ENCODE assay signal across 18 cellular contexts in the genomic region with DNA sequence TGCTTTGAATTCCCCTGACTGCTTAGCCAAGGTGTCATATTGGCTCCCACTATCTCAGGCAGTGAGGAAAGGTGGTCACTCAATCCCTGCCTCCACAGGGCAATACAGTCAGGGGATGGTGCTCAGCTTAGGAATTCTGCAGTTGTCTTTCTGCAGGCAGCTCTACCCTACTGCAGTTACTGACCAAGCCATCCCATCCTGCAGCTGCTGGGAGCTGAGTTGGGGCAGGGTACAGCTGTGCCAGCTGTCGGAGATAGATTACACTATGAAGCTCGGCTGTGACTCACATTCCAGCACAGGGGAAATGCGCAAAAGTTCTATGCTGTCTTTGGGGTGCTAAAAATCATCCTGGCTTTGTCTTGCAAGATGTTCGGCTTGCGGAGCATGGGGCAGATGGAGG. TPM values are rescaled to one million over a fixed set of nuclear protein-coding genes. Genes with fewer than 3 reads are reported as not detected.
DNase-seq lines count a peak whose midpoint lies in the region; ATAC-seq, FAIRE-seq and TF ChIP-seq lines count a peak whose summit lies in the region.
"Had no signal": no experiment of that assay in that cellular context is flagged by ENCODE, and none has a peak within 500 bp of the region (broad histone marks: within the 10 kb centered on the region; RNA-seq: fewer than 3 reads in every experiment).

No MANE protein-coding gene starts in this region.

- H3K4me1 ChIP-seq in endothelial cell of umbilical vein (ENCODE audit: control insufficient read depth, extremely low read depth, insufficient read depth, low read length): no peaks in the 10 kb centered on the region
- H3K4me1 ChIP-seq in gastrocnemius medialis: peaks cover 3 to 11% of the 10 kb centered on the region in 2 donors

- no peak for FAIRE-seq in endothelial cell of umbilical vein (lab: Jason Lieb, UNC)

- H3K4me3 Mint-ChIP-seq in neural crest cell: peak overlapping the region; percentile 25
- H3K4me3 Mint-ChIP-seq: CD4-positive, alpha-beta T cell had no signal

- ATAC-seq in Right ventricle myocardium inferior (no peak), gastrocnemius medialis (no peak)
- ATAC-seq: HCT116, PC-3 had no signal

- H3K4me2 ChIP-seq in endothelial cell of umbilical vein (ENCODE audit: insufficient read depth, low read length): no peak overlapping the region

- H3K4me1 Mint-ChIP-seq in neural crest cell: peaks cover 6% of the 10 kb centered on the region

- H4K20me1 ChIP-seq in endothelial cell of umbilical vein (replicated peaks; ENCODE audit: control insufficient read depth, extremely low read depth, insufficient read depth, low read length): no peaks in the 10 kb centered on the region

- H3K27ac ChIP-seq in endothelial cell of umbilical vein (ENCODE audit: insufficient read depth, low read depth, low read length): no peak overlapping the region
- H3K27ac ChIP-seq in gastrocnemius medialis: no peak overlapping the region
- H3K27ac ChIP-seq: 22Rv1 had no signal

- H3K9me3 ChIP-seq in endothelial cell of umbilical vein (replicated peaks; ENCODE audit: control insufficient read depth, insufficient read depth, low read length): no peaks in the 10 kb centered on the region
- no peaks in the 10 kb centered on the region for H3K9me3 ChIP-seq in gastrocnemius medialis
- H3K9me3 ChIP-seq: Caco-2 had no signal

- dilution Hi-C loops in endothelial cell of umbilical vein (cut with MboI; ENCODE audit: extremely low pct_ligation_motif_present, low sequenced_read_pairs): no loop called here

- TF ChIP-seq POLR2A in endothelial cell of umbilical vein (IDR thresholded peaks at IDR 0.05; ENCODE audit: low read depth, low read length) (no peak), gastrocnemius medialis (IDR thresholded peaks at IDR 0.05) (no peak)

- BruUV-seq in endothelial cell of umbilical vein (replicated peaks; lab: Mats Ljungman, UMichigan): no TSS peak

- no peak for TF ChIP-seq CTCF in endothelial cell of umbilical vein (IDR thresholded peaks at IDR 0.05; ENCODE audit: extremely low read depth in 1 of 2, insufficient read depth in 1 of 2, low read depth in 1 of 2, low read length in 2 of 2)
- TF ChIP-seq CTCF in neural crest cell (conservative IDR thresholded peaks at IDR 0.05): no peak
- TF ChIP-seq CTCF in gastrocnemius medialis (IDR thresholded peaks at IDR 0.05 in 4 of 5, conservative IDR thresholded peaks at IDR 0.05 in 1 of 5): no peak

- no peaks in the 10 kb centered on the region for H3K79me2 ChIP-seq in endothelial cell of umbilical vein (ENCODE audit: control insufficient read depth, insufficient read depth, low read length)

- POLR2A ChIA-PET in endothelial cell of umbilical vein (lab: Charles Lee): no interaction called here

- H2AFZ ChIP-seq in endothelial cell of umbilical vein (ENCODE audit: low read depth, low read length): no peak overlapping the region

- in situ Hi-C loops in gastrocnemius medialis (cut with MboI; ENCODE audit: low sequenced_read_pairs in 4 of 4): loop anchor here in 3 of 4 donors (5.0 to 10.0 kb wide), 2 partner anchors 56 to 59 kb away; no protein-coding TSS in a partner anchor

- H3K9me3 Mint-ChIP-seq in neural crest cell: peaks cover 3% of the 10 kb centered on the region
- H3K9me3 Mint-ChIP-seq: CD4-positive, alpha-beta T cell had no signal

- H3K4me3 ChIP-seq in endothelial cell of umbilical vein (replicated peaks in 1 of 3; ENCODE audit: insufficient read depth in 1 of 3, low read depth in 1 of 3, low read length in 3 of 3) (no peak overlapping the region), gastrocnemius medialis (no peak overlapping the region)

- H3K9me1 ChIP-seq in endothelial cell of umbilical vein (replicated peaks; ENCODE audit: control insufficient read depth, extremely low read depth, insufficient read depth, low read length): no peaks in the 10 kb centered on the region

- H3K27ac Mint-ChIP-seq in neural crest cell (ENCODE audit: unreplicated experiment): no peak overlapping the region
- H3K27ac Mint-ChIP-seq: CD4-positive, alpha-beta T cell had no signal

- H3K27me3 Mint-ChIP-seq in neural crest cell (ENCODE audit: low read depth): peaks cover 56% of the 10 kb centered on the region

- CTCF ChIA-PET in endothelial cell of umbilical vein (lab: Charles Lee): interaction anchor here (2.0 to 2.3 kb wide), 2 partner anchors 38 to 58 kb away, joined by 6 to 16 read pairs; no protein-coding TSS in a partner anchor

- H3K36me3 ChIP-seq in endothelial cell of umbilical vein (ENCODE audit: control insufficient read depth in 2 of 2, extremely low read depth in 1 of 2, insufficient read depth in 2 of 2, low read length in 2 of 2): no peaks in the 10 kb centered on the region
- no peaks in the 10 kb centered on the region for H3K36me3 ChIP-seq in gastrocnemius medialis

- H3K36me3 Mint-ChIP-seq in neural crest cell (ENCODE audit: low read depth): no peaks in the 10 kb centered on the region

- peak; percentile 13 for DNase-seq in Right ventricle myocardium inferior (ENCODE audit: missing footprints)
- DNase-seq in cardiac septum (ENCODE audit: low spot score): no peak
- no peak for DNase-seq in endothelial cell of umbilical vein (ENCODE audit: low read depth, low spot score)
- DNase-seq in neural crest cell (ENCODE audit: low read depth, low spot score): no peak
- DNase-seq in effector CD8-positive, alpha-beta T cell (lab: John Stamatoyannopoulos, UW): no peak
- no peak for DNase-seq in NK-92 (lab: John Stamatoyannopoulos, UW; ENCODE audit: unreplicated experiment)
- no peak for DNase-seq in gastrocnemius medialis
- DNase-seq in DMS153 treated with DMSO at 0.1 percent for 48 hours (lab: John Stamatoyannopoulos, UW; ENCODE audit: unreplicated experiment): no peak
- DNase-seq: Caco-2; CD4-positive, alpha-beta T cell; GDM1; NCI-H187; NCI-H226; NCI-H524; PC-3; RPMI8226 had no signal

- H3K27me3 ChIP-seq in endothelial cell of umbilical vein (ENCODE audit: control insufficient read depth in 2 of 2, insufficient read depth in 2 of 2, low read length in 2 of 2) (peaks cover 18 to 32% of the 10 kb centered on the region in 2 experiments), gastrocnemius medialis (no peaks in the 10 kb centered on the region)

- H3K9ac ChIP-seq in endothelial cell of umbilical vein (replicated peaks; ENCODE audit: extremely low read depth, insufficient read depth, low read length): no peak overlapping the region

- intact Hi-C loops in Right ventricle myocardium inferior (cut with DNase I) (no loop called here), cardiac septum (cut with DNase I) (no loop called here), endothelial cell of umbilical vein (cut with micrococcal nuclease) (no loop called here), gastrocnemius medialis (cut with DNase I; ENCODE audit: low total_unique reads) (no loop called here)

TF ChIP-seq in endothelial cell of umbilical vein, 7 proteins besides CTCF, POLR2A, EP300 and RAD21:
- TF ChIP-seq FOS (IDR thresholded peaks at IDR 0.05; ENCODE audit: borderline replicate concordance, insufficient read depth, low read length) (no peak), EZH2 (IDR thresholded peaks at IDR 0.05; ENCODE audit: borderline replicate concordance, low read depth, low read length, severe bottlenecking) (peak; percentile 25), MYC (IDR thresholded peaks at IDR 0.05; ENCODE audit: low read depth, low read length) (no peak), POLR2AphosphoS5 (IDR thresholded peaks at IDR 0.05; ENCODE audit: insufficient read depth, low read depth, low read length) (no peak)
- TF ChIP-seq, protein P1, sequence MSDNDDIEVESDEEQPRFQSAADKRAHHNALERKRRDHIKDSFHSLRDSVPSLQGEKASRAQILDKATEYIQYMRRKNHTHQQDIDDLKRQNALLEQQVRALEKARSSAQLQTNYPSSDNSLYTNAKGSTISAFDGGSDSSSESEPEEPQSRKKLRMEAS (IDR thresholded peaks at IDR 0.05; ENCODE audit: insufficient read depth, insufficient read length): no peak
TF ChIP-seq in endothelial cell of umbilical vein: peak in this region for 1.

RNA-seq across cellular contexts. Expression of a gene that starts 4.4 kb away (rescaled TPM):
- total RNA-seq in Right ventricle myocardium inferior: 4.3 TPM
- total RNA-seq in cardiac septum: 3.3 TPM
- 3.5 and 4.7 TPM in 2 replicates for total RNA-seq in endothelial cell of umbilical vein
- 2.5 and 2.9 TPM in 2 replicates for polyA plus RNA-seq in endothelial cell of umbilical vein
- 2.1 and 2.6 TPM in 2 replicates for polyA plus RNA-seq in endothelial cell of umbilical vein (2011; cell fraction: cytosol; rRNA removed)
- 3.7 and 4.6 TPM in 2 replicates for polyA plus RNA-seq in endothelial cell of umbilical vein (2011; cell fraction: nucleus; rRNA removed)
- 3.1 and 3.7 TPM in 2 replicates for polyA plus RNA-seq in endothelial cell of umbilical vein (2012)
- polyA minus RNA-seq in endothelial cell of umbilical vein: 3.9 and 4.6 TPM in 2 replicates
- polyA minus RNA-seq in endothelial cell of umbilical vein (2011; cell fraction: cytosol; rRNA and poly(A)+ RNA removed): 1.7 TPM
- 2.9 and 4.1 TPM in 2 replicates for polyA minus RNA-seq in endothelial cell of umbilical vein (2011; cell fraction: nucleus; rRNA and poly(A)+ RNA removed)
- total RNA-seq in neural crest cell: 19.7 and 21.0 TPM in 2 replicates
- 1 to 10 TPM in 3 of 4 donors, under 1 TPM in 1; 0.58 to 5.5 (median 2.9) TPM for total RNA-seq in gastrocnemius medialis
